Comparison of ENCODE assay signal across 8 cellular contexts in the genomic region with DNA sequence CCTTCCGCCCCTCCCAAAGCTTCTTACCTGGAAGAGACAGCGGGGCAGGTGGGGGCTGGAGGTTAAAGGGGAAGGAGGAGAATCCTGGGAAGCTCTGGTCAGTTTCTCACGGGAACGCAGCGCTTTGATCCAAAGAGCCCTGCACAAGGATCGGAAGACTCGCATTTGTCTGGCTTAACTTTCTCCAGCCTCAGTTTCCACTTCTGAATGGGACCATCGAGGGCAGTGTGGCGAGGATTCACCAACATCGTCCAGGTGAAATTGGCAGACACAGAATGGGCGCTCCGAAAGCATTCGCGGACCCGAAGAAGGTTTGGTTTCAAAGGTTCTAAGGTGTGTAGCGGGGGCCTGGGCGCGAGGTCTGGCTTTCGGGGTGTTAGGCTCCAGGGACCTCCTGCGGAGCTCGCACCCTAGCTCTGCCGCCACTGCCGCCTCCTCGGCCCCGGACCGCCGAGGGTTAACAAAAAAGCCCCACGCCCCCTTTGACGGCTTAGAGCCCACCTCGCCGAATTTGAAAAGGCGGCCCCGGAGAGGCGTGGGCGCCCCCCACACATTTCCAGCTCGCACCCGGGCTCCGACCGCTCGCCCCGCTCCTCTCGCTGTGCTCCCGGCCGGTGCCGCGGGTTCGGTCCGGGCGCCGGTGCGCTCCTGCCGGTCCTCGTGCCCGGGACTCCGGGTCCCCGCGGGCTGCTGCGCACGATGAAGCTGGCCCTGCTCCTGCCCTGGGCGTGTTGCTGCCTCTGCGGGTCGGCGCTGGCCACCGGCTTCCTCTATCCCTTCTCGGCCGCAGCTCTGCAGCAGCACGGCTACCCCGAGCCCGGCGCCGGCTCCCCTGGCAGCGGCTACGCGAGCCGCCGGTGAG. TPM values are rescaled to one million over a fixed set of nuclear protein-coding genes. Genes with fewer than 3 reads are reported as not detected.
A peak's percentile ranks its signal among the peaks of the same experiment; 100 is the strongest.
DNase-seq lines count a peak whose midpoint lies in the region; ATAC-seq and TF ChIP-seq lines count a peak whose summit lies in the region.

A gene (plus strand): TSS at position 542 of the 862 bp plus-strand sequence. CDS start 158 bp downstream, at position 700.

- no peaks in the 10 kb centered on the region for H3K27me3 ChIP-seq in Caco-2 (replicated peaks; ENCODE audit: control insufficient read depth, insufficient read depth, low read length)

- peak within 1 kb of the TSS; percentile 77 for H3K4me3 ChIP-seq in Caco-2 (ENCODE audit: low read depth, low read length)
- peak within 1 kb of the TSS; percentile 25 to 30 for H3K4me3 ChIP-seq in cardiac fibroblast (replicated peaks in 1 of 2; ENCODE audit: low read depth in 2 of 2, low read length in 2 of 2)

- H3K4me1 ChIP-seq in Caco-2, result peaks cover 5% of the 10 kb centered on the region; the same call in 1 of the 2 replicates

- TF ChIP-seq CTCF in Caco-2 (IDR thresholded peaks at IDR 0.05; ENCODE audit: insufficient read depth in 1 of 2, low read depth in 1 of 2, low read length in 1 of 2, severe bottlenecking in 1 of 2, unreplicated experiment in 1 of 2) (no peak), cardiac fibroblast (IDR thresholded peaks at IDR 0.05; ENCODE audit: low read depth, low read length) (no peak)

- H3K36me3 Mint-ChIP-seq in Caco-2 (ENCODE audit: insufficient read depth, unreplicated experiment), result no peaks in the 10 kb centered on the region
- H3K36me3 Mint-ChIP-seq in stimulated activated memory B cell treated with anti-CD40 and anti-IgM and Interleukin-4, amounts not matched to agents 10 μg/mL and 1 μg/mL and 100 μg/mL, for 72 hours, result no peaks in the 10 kb centered on the region

- H3K9me3 ChIP-seq in Caco-2, result no peaks in the 10 kb centered on the region

- H3K9me3 Mint-ChIP-seq in Caco-2 (ENCODE audit: unreplicated experiment), result no peaks in the 10 kb centered on the region
- no peaks in the 10 kb centered on the region for H3K9me3 Mint-ChIP-seq in stimulated activated memory B cell treated with anti-CD40 and anti-IgM and Interleukin-4, amounts not matched to agents 10 μg/mL and 1 μg/mL and 100 μg/mL, for 72 hours

- intact Hi-C loops in Caco-2 (cut with micrococcal nuclease; ENCODE audit: unreplicated experiment) (no loop called here), left colon (cut with DNase I, micrococcal nuclease) (loop anchor here in 1 of 2 donors (10.0 kb wide), 1 partner anchor 142 kb away; no protein-coding TSS in a partner anchor)

- TSS peak; percentile 62 for BruUV-seq in Caco-2 (replicated peaks; lab: Mats Ljungman, UMichigan)

- ATAC-seq in left colon, result peak; percentile 58
- ATAC-seq in stimulated activated memory B cell treated with anti-CD40 and anti-IgM and Interleukin-4, amounts not matched to agents 10 μg/mL and 1 μg/mL and 100 μg/mL, for 72 hours, result peak; percentile 6
- ATAC-seq in HG03095 (IDR thresholded peaks at IDR 0.05; ENCODE audit: unreplicated experiment), result no peak
- no peak for ATAC-seq in HG02884 (IDR thresholded peaks at IDR 0.05; ENCODE audit: unreplicated experiment)

- no peaks in the 10 kb centered on the region for H3K36me3 ChIP-seq in Caco-2 (ENCODE audit: control insufficient read depth, insufficient read depth, low read length)

- peaks cover 2% of the 10 kb centered on the region for H3K4me1 Mint-ChIP-seq in Caco-2 (ENCODE audit: low read depth, unreplicated experiment)
- peaks cover 19% of the 10 kb centered on the region for H3K4me1 Mint-ChIP-seq in stimulated activated memory B cell treated with anti-CD40 and anti-IgM and Interleukin-4, amounts not matched to agents 10 μg/mL and 1 μg/mL and 100 μg/mL, for 72 hours

- POLR2A ChIA-PET in Caco-2 (lab: Charles Lee), result interaction anchor here (0.5 to 2.2 kb wide), 12 partner anchors 19 to 506 kb away, joined by 3 to 20 read pairs (median 5); a partner anchor contains a TSS

- peak within 1 kb of the TSS; percentile 69 for H3K4me3 Mint-ChIP-seq in Caco-2 (ENCODE audit: unreplicated experiment)
- H3K4me3 Mint-ChIP-seq in stimulated activated memory B cell treated with anti-CD40 and anti-IgM and Interleukin-4, amounts not matched to agents 10 μg/mL and 1 μg/mL and 100 μg/mL, for 72 hours, result no peak within 1 kb of the TSS

- H3K27me3 Mint-ChIP-seq in Caco-2 (ENCODE audit: insufficient read depth, unreplicated experiment), result no peaks in the 10 kb centered on the region
- H3K27me3 Mint-ChIP-seq in stimulated activated memory B cell treated with anti-CD40 and anti-IgM and Interleukin-4, amounts not matched to agents 10 μg/mL and 1 μg/mL and 100 μg/mL, for 72 hours, result peaks cover 40% of the 10 kb centered on the region

- DNase-seq in Caco-2 (peak; percentile 76 to 78), NCI-H1105 (lab: John Stamatoyannopoulos, UW) (peak; percentile 13), cardiac fibroblast (ENCODE audit: low read depth in 2 of 2) (peak in 1 of 2 donors; percentile 29), left colon (peak in 1 of 2 donors; percentile 30), pons (ENCODE audit: low spot score) (no peak)

- peak within 1 kb of the TSS; percentile 31 for H3K27ac Mint-ChIP-seq in Caco-2 (ENCODE audit: unreplicated experiment)
- no peak within 1 kb of the TSS for H3K27ac Mint-ChIP-seq in stimulated activated memory B cell treated with anti-CD40 and anti-IgM and Interleukin-4, amounts not matched to agents 10 μg/mL and 1 μg/mL and 100 μg/mL, for 72 hours

- CTCF ChIA-PET in Caco-2 (lab: Charles Lee), result interaction anchor here (0.6 to 3.1 kb wide), 15 partner anchors 9 to 1033 kb away, joined by 3 to 31 read pairs (median 4); a partner anchor contains a TSS

RNA-seq across cellular contexts. Expression of the gene that starts here (rescaled TPM):
- total RNA-seq in Caco-2 (2022) (19.1 and 23.3 TPM in 2 replicates), left colon (not detected)

Comparison
In these comparisons a context has a peak if more than half of its experiments do, and no peak if none do; other contexts are left out.
1. RNA of the gene that starts here (total RNA-seq): 19.1 to 23.3 TPM in Caco-2; not detected in left colon; every median in the first group is over 10 times any median in the second.
2. Peak in ATAC-seq in left colon; RNA of the gene not detected or under 1 TPM.